In the genomic region with DNA sequence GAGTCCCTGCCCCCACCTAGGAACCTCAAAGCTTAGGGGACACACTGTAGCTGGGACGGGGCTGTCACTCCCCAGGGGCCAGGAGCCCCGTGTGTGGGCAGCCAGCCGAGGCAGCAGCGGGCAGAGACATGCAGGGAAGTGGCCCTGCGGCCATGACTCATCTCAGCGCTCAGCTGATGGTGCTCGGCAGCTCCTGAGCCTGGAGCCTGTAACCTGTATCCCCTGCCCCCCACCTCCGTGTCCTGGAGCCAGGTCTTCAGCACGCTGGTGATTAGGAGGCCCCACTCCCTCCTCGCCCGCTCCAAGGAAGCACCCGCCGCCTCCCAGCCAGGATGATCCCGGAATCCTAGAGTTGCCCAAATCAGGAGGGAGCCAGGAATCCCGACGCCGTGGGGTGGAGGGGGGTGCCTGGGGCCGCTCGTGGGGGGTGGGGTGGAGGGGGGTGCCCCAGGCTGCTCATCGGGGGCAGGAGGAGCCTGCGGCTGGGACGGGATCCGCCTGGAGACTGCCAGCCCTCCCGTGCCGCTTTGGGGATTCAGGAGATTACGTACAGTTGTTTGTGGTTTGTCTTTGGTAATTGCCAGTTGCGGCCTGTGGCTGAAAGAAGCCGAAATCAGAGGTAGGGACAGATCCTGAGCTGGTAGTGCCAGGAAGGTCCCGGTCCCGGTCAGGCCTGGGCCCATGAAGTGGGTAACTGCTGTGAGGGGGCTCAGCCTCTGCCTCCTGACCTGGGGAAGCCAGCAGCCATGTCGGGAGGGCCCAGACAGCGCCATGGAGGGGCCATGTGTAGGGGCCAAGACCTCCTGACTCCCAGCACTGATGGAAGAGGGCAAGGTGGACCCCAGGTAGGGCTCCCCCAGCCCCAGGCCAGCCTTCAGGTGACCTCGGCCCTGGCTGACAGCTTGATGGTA, we compare ENCODE assay signal across 1 cellular context.
TF ChIP-seq lines count a peak whose summit lies in the region.

No MANE protein-coding gene starts in this region.

TF ChIP-seq in GM12878, 131 proteins besides CTCF, POLR2A, EP300 and RAD21:
- TF ChIP-seq JUND (IDR thresholded peaks at IDR 0.05; ENCODE audit: low read depth, low read length): no peak
- no peak for TF ChIP-seq ZNF217 (IDR thresholded peaks at IDR 0.05)
- TF ChIP-seq HCFC1 (IDR thresholded peaks at IDR 0.05; ENCODE audit: low read length): no peak
- TF ChIP-seq BCL11A (IDR thresholded peaks at IDR 0.05; ENCODE audit: low read depth, low read length): no peak
- TF ChIP-seq SIN3A (IDR thresholded peaks at IDR 0.05; ENCODE audit: low read depth, low read length): no peak
- TF ChIP-seq POLR2AphosphoS5 (IDR thresholded peaks at IDR 0.05; ENCODE audit: low read length): no peak
- TF ChIP-seq IRF4 (IDR thresholded peaks at IDR 0.05; ENCODE audit: low read depth, low read length): no peak
- TF ChIP-seq NR2C2 (IDR thresholded peaks at IDR 0.05; ENCODE audit: borderline replicate concordance, control insufficient read depth, insufficient read length, low read depth): no peak
- TF ChIP-seq, protein P1, sequence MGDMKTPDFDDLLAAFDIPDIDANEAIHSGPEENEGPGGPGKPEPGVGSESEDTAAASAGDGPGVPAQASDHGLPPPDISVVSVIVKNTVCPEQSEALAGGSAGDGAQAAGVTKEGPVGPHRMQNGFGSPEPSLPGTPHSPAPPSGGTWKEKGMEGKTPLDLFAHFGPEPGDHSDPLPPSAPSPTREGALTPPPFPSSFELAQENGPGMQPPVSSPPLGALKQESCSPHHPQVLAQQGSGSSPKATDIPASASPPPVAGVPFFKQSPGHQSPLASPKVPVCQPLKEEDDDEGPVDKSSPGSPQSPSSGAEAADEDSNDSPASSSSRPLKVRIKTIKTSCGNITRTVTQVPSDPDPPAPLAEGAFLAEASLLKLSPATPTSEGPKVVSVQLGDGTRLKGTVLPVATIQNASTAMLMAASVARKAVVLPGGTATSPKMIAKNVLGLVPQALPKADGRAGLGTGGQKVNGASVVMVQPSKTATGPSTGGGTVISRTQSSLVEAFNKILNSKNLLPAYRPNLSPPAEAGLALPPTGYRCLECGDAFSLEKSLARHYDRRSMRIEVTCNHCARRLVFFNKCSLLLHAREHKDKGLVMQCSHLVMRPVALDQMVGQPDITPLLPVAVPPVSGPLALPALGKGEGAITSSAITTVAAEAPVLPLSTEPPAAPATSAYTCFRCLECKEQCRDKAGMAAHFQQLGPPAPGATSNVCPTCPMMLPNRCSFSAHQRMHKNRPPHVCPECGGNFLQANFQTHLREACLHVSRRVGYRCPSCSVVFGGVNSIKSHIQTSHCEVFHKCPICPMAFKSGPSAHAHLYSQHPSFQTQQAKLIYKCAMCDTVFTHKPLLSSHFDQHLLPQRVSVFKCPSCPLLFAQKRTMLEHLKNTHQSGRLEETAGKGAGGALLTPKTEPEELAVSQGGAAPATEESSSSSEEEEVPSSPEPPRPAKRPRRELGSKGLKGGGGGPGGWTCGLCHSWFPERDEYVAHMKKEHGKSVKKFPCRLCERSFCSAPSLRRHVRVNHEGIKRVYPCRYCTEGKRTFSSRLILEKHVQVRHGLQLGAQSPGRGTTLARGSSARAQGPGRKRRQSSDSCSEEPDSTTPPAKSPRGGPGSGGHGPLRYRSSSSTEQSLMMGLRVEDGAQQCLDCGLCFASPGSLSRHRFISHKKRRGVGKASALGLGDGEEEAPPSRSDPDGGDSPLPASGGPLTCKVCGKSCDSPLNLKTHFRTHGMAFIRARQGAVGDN (IDR thresholded peaks at IDR 0.05): no peak
- no peak for TF ChIP-seq TCF3 (IDR thresholded peaks at IDR 0.05; ENCODE audit: borderline replicate concordance, insufficient read depth, low read depth, low read length)
- no peak for TF ChIP-seq GABPA (IDR thresholded peaks at IDR 0.05; ENCODE audit: low read depth)
- TF ChIP-seq, protein P2, sequence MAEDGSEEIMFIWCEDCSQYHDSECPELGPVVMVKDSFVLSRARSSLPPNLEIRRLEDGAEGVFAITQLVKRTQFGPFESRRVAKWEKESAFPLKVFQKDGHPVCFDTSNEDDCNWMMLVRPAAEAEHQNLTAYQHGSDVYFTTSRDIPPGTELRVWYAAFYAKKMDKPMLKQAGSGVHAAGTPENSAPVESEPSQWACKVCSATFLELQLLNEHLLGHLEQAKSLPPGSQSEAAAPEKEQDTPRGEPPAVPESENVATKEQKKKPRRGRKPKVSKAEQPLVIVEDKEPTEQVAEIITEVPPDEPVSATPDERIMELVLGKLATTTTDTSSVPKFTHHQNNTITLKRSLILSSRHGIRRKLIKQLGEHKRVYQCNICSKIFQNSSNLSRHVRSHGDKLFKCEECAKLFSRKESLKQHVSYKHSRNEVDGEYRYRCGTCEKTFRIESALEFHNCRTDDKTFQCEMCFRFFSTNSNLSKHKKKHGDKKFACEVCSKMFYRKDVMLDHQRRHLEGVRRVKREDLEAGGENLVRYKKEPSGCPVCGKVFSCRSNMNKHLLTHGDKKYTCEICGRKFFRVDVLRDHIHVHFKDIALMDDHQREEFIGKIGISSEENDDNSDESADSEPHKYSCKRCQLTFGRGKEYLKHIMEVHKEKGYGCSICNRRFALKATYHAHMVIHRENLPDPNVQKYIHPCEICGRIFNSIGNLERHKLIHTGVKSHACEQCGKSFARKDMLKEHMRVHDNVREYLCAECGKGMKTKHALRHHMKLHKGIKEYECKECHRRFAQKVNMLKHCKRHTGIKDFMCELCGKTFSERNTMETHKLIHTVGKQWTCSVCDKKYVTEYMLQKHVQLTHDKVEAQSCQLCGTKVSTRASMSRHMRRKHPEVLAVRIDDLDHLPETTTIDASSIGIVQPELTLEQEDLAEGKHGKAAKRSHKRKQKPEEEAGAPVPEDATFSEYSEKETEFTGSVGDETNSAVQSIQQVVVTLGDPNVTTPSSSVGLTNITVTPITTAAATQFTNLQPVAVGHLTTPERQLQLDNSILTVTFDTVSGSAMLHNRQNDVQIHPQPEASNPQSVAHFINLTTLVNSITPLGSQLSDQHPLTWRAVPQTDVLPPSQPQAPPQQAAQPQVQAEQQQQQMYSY (CRISPR knock-in tag; IDR thresholded peaks at IDR 0.05): no peak
- TF ChIP-seq, protein P3, sequence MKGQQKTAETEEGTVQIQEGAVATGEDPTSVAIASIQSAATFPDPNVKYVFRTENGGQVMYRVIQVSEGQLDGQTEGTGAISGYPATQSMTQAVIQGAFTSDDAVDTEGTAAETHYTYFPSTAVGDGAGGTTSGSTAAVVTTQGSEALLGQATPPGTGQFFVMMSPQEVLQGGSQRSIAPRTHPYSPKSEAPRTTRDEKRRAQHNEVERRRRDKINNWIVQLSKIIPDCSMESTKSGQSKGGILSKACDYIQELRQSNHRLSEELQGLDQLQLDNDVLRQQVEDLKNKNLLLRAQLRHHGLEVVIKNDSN (IDR thresholded peaks at IDR 0.05; ENCODE audit: borderline replicate concordance, extremely low read length, insufficient read depth, low read depth, low read length): no peak
TF ChIP-seq in GM12878: peak in this region for 0.
